ENCODE assay signal across 1 cellular context in genomic region chr14:97180304-97181200, GRCh38.
TF ChIP-seq lines count a peak whose summit lies in the region.

No MANE protein-coding gene starts in this region.

TF ChIP-seq in HEK293, 187 proteins besides CTCF, POLR2A, EP300 and RAD21 (continued from another document and continues in another):
- TF ChIP-seq INSM2 (tag by site-specific recombination; IDR thresholded peaks at IDR 0.05), result peak; percentile 70
- TF ChIP-seq ZNF423 (tag by site-specific recombination; IDR thresholded peaks at IDR 0.05), result no peak
- 0 out of 2 replicates have a peak, but pooled peaks have one; percentile 65 for TF ChIP-seq ZNF184 (tag by site-specific recombination; IDR thresholded peaks at IDR 0.05)
- 0 out of 2 replicates have a peak, but pooled peaks have one; percentile 43 for TF ChIP-seq HIC1 (tag by site-specific recombination; IDR thresholded peaks at IDR 0.05)
- peak; percentile 38; the same call in 1 of the 2 replicates for TF ChIP-seq ZNF366 (tag by site-specific recombination; conservative IDR thresholded peaks at IDR 0.05)
- TF ChIP-seq TSHZ1 (tag by site-specific recombination; IDR thresholded peaks at IDR 0.05; ENCODE audit: borderline replicate concordance), result no peak
- peak; percentile 51 for TF ChIP-seq ZNF629 (tag by site-specific recombination; IDR thresholded peaks at IDR 0.05)
- no peak for TF ChIP-seq ZNF146 (tag by site-specific recombination; IDR thresholded peaks at IDR 0.05)
- TF ChIP-seq PRDM10 (tag by site-specific recombination; IDR thresholded peaks at IDR 0.05), result no peak
- no peak for TF ChIP-seq BCL11B (tag by site-specific recombination; IDR thresholded peaks at IDR 0.05; ENCODE audit: low read depth)
- no peak for TF ChIP-seq ZBTB26 (tag by site-specific recombination; optimal IDR thresholded peaks at IDR 0.05)
- TF ChIP-seq KLF9 (tag by site-specific recombination; IDR thresholded peaks at IDR 0.05; ENCODE audit: low read depth), result no peak
- TF ChIP-seq ZNF239 (tag by site-specific recombination; IDR thresholded peaks at IDR 0.05), result no peak
- TF ChIP-seq ZNF23 (tag by site-specific recombination; IDR thresholded peaks at IDR 0.05; ENCODE audit: borderline replicate concordance), result no peak
- TF ChIP-seq ZFP69B (tag by site-specific recombination; IDR thresholded peaks at IDR 0.05), result peak; percentile 85; the same call in 1 of the 2 replicates
- TF ChIP-seq ZNF433 (tag by site-specific recombination; IDR thresholded peaks at IDR 0.05; ENCODE audit: low read depth), result no peak
- no peak for TF ChIP-seq ZBTB10 (tag by site-specific recombination; IDR thresholded peaks at IDR 0.05)
- no peak for TF ChIP-seq ZNF2 (tag by site-specific recombination; IDR thresholded peaks at IDR 0.05)
- no peak for TF ChIP-seq GLI4 (tag by site-specific recombination; IDR thresholded peaks at IDR 0.05)
- no peak for TF ChIP-seq ZNF488 (tag by site-specific recombination; IDR thresholded peaks at IDR 0.05)
- no peak for TF ChIP-seq SCRT1 (tag by site-specific recombination; IDR thresholded peaks at IDR 0.05; ENCODE audit: borderline replicate concordance)
- TF ChIP-seq ZNF18 (tag by site-specific recombination; IDR thresholded peaks at IDR 0.05), result no peak
- no peak for TF ChIP-seq ZNF529 (tag by site-specific recombination; IDR thresholded peaks at IDR 0.05; ENCODE audit: insufficient replicate concordance)
- no peak for TF ChIP-seq ZNF211 (tag by site-specific recombination; IDR thresholded peaks at IDR 0.05; ENCODE audit: low read depth)
- TF ChIP-seq ZXDB (tag by site-specific recombination; IDR thresholded peaks at IDR 0.05), result no peak
- no peak for TF ChIP-seq ZNF792 (tag by site-specific recombination; IDR thresholded peaks at IDR 0.05)
- TF ChIP-seq ZNF837 (tag by site-specific recombination; IDR thresholded peaks at IDR 0.05), result no peak
- TF ChIP-seq ZSCAN5A (tag by site-specific recombination; IDR thresholded peaks at IDR 0.05), result no peak
- TF ChIP-seq ZBTB21 (tag by site-specific recombination; IDR thresholded peaks at IDR 0.05), result peak; percentile 56; the same call in 1 of the 2 replicates
- TF ChIP-seq MZF1 (tag by site-specific recombination; IDR thresholded peaks at IDR 0.05; ENCODE audit: borderline replicate concordance), result no peak
- no peak for TF ChIP-seq ZNF548 (tag by site-specific recombination; IDR thresholded peaks at IDR 0.05)
- peak; percentile 66 for TF ChIP-seq ZNF692 (tag by site-specific recombination; IDR thresholded peaks at IDR 0.05)
- no peak for TF ChIP-seq ZNF747 (tag by site-specific recombination; IDR thresholded peaks at IDR 0.05)
- no peak for TF ChIP-seq ZNF621 (tag by site-specific recombination; IDR thresholded peaks at IDR 0.05)
- TF ChIP-seq ZBTB20 (tag by site-specific recombination; IDR thresholded peaks at IDR 0.05), result no peak
- TF ChIP-seq SALL2 (tag by site-specific recombination; IDR thresholded peaks at IDR 0.05; ENCODE audit: borderline replicate concordance), result no peak
- TF ChIP-seq MEIS1 (CRISPR knock-in tag; IDR thresholded peaks at IDR 0.05; ENCODE audit: borderline replicate concordance), result no peak
